In the genomic region with DNA sequence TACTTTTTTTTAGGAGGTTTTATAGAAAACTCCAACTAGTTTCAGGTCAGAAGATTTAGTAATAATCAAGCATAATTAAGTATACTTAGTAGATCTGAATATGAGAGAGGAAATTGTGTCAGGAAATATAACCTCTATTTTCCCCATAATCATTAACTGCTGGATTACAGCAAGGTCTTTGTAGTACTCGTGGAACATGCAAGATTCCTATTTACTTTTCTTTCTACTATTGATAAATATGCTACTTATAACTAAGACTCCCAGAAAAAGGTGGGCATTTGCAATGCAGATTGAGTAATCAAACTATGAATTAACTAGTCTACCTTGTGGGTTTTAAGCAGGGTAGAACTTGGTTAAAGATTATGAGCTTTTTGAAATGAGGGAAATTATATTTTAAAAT, we compare ENCODE assay signal across 23 cellular contexts.
"Had no signal": no experiment of that assay in that cellular context is flagged by ENCODE, and none has a peak within 500 bp of the region (broad histone marks: within the 10 kb centered on the region; RNA-seq: fewer than 3 reads in every experiment).

No MANE protein-coding gene starts in this region.

- H3K4me1 Mint-ChIP-seq: IgD-negative memory B cell had no signal

- H3K27me3 Mint-ChIP-seq: IgD-negative memory B cell had no signal

- DNase-seq: Kasumi-1, MM.1S, NCI-H1092 treated with DMSO at 0.1 percent for 48 hours, NCI-H1436, NCI-H187, NCI-H2029, NCI-H2081 treated with DMSO at 0.1 percent for 48 hours, NCI-H2171, NCI-H226, NCI-H446, NCI-H510A, NCI-H524 treated with DMSO at 0.1 percent for 48 hours, NCI-H69, NCI-H774, Right ventricle myocardium superior, RPMI8226, SIG-M5, SK-N-SH had no signal

- H3K27ac Mint-ChIP-seq: IgD-negative memory B cell had no signal

- H3K4me3 ChIP-seq: K562, SJSA1 had no signal

- H3K27ac ChIP-seq: KMS-11, SJSA1 had no signal

- FAIRE-seq: K562, RCC 7860 had no signal

- H3K9me3 ChIP-seq: SJSA1, SK-N-SH had no signal

- H3K36me3 ChIP-seq: SJSA1 had no signal

- ATAC-seq: K562 had no signal

- H3K27me3 ChIP-seq: SJSA1 had no signal

- H3K36me3 Mint-ChIP-seq: IgD-negative memory B cell had no signal

- H3K4me3 Mint-ChIP-seq: IgD-negative memory B cell had no signal
